In genomic region chr16:22356930-22357634, GRCh38 we compare ENCODE assay signal across 11 cellular contexts. TPM values are rescaled to one million over a fixed set of nuclear protein-coding genes. Genes with fewer than 3 reads are reported as not detected.
DNase-seq lines count a peak whose midpoint lies in the region; ATAC-seq lines count a peak whose summit lies in the region.
"Had no signal": no experiment of that assay in that cellular context is flagged by ENCODE, and none has a peak within 500 bp of the region (broad histone marks: within the 10 kb centered on the region; RNA-seq: fewer than 3 reads in every experiment).

No MANE protein-coding gene starts in this region.

- no peaks in the 10 kb centered on the region for H3K27me3 Mint-ChIP-seq in activated naive CD4-positive, alpha-beta T cell treated with anti-CD3 and anti-CD28 coated beads, Interleukin-2, amount 10 ng/mL, durations not matched to agents 7 days and 5 days
- H3K27me3 Mint-ChIP-seq in activated naive CD8-positive, alpha-beta T cell treated with anti-CD3 and anti-CD28 coated beads, Interleukin-2, amount 10 ng/mL, durations not matched to agents 7 days and 5 days = no peaks in the 10 kb centered on the region

- peaks cover 77% of the 10 kb centered on the region for H3K4me1 Mint-ChIP-seq in activated naive CD4-positive, alpha-beta T cell treated with anti-CD3 and anti-CD28 coated beads, Interleukin-2, amount 10 ng/mL, durations not matched to agents 7 days and 5 days
- peaks cover 46% of the 10 kb centered on the region for H3K4me1 Mint-ChIP-seq in activated naive CD8-positive, alpha-beta T cell treated with anti-CD3 and anti-CD28 coated beads, Interleukin-2, amount 10 ng/mL, durations not matched to agents 7 days and 5 days

- no peak overlapping the region for H3K4me3 Mint-ChIP-seq in activated naive CD4-positive, alpha-beta T cell treated with anti-CD3 and anti-CD28 coated beads, Interleukin-2, amount 10 ng/mL, durations not matched to agents 7 days and 5 days
- peak overlapping the region; percentile 62 for H3K4me3 Mint-ChIP-seq in activated naive CD8-positive, alpha-beta T cell treated with anti-CD3 and anti-CD28 coated beads, Interleukin-2, amount 10 ng/mL, durations not matched to agents 7 days and 5 days

- H3K4me1 ChIP-seq in thymus (ENCODE audit: control insufficient read depth, insufficient read depth, low read length) = peaks cover 11% of the 10 kb centered on the region

- no peaks in the 10 kb centered on the region for H3K36me3 ChIP-seq in thymus (ENCODE audit: control insufficient read depth, insufficient read depth)

- H3K27ac Mint-ChIP-seq in activated naive CD4-positive, alpha-beta T cell treated with anti-CD3 and anti-CD28 coated beads, Interleukin-2, amount 10 ng/mL, durations not matched to agents 7 days and 5 days = peak overlapping the region; percentile 98
- peak overlapping the region; percentile 93 for H3K27ac Mint-ChIP-seq in activated naive CD8-positive, alpha-beta T cell treated with anti-CD3 and anti-CD28 coated beads, Interleukin-2, amount 10 ng/mL, durations not matched to agents 7 days and 5 days

- peaks cover 49% of the 10 kb centered on the region for H3K36me3 Mint-ChIP-seq in activated naive CD4-positive, alpha-beta T cell treated with anti-CD3 and anti-CD28 coated beads, Interleukin-2, amount 10 ng/mL, durations not matched to agents 7 days and 5 days
- peaks cover 23% of the 10 kb centered on the region for H3K36me3 Mint-ChIP-seq in activated naive CD8-positive, alpha-beta T cell treated with anti-CD3 and anti-CD28 coated beads, Interleukin-2, amount 10 ng/mL, durations not matched to agents 7 days and 5 days

- H3K9me3 Mint-ChIP-seq in activated naive CD4-positive, alpha-beta T cell treated with anti-CD3 and anti-CD28 coated beads, Interleukin-2, amount 10 ng/mL, durations not matched to agents 7 days and 5 days = no peaks in the 10 kb centered on the region
- H3K9me3 Mint-ChIP-seq in activated naive CD8-positive, alpha-beta T cell treated with anti-CD3 and anti-CD28 coated beads, Interleukin-2, amount 10 ng/mL, durations not matched to agents 7 days and 5 days = no peaks in the 10 kb centered on the region

- peak; percentile 28 for DNase-seq in activated naive CD4-positive, alpha-beta T cell treated with anti-CD3 and anti-CD28 coated beads, Interleukin-2, amount 10 ng/mL, durations not matched to agents 7 days and 5 days
- no peak for DNase-seq in activated naive CD4-positive, alpha-beta T cell (lab: John Stamatoyannopoulos, UW)
- no peak for DNase-seq in activated naive CD8-positive, alpha-beta T cell treated with anti-CD3 and anti-CD28 coated beads, Interleukin-2, amount 10 ng/mL, durations not matched to agents 7 days and 5 days
- DNase-seq in activated effector memory CD4-positive, alpha-beta T cell treated with anti-CD3 and anti-CD28 coated beads, Interleukin-2, amount 50 U/mL, for 16 hours = no peak
- DNase-seq in AG08395 (ENCODE audit: low spot score) (no peak), head of caudate nucleus (no peak)
- DNase-seq: Karpas-422; PC-9; stimulated activated CD4-positive, alpha-beta T cell treated with anti-CD3 and anti-CD28 coated beads, Interleukin-2, amount 100 ng/mL, for 48 hours had no signal

- 99% methylated on average over 7 of the region's 7 CpGs for WGBS in thymus

- H3K4me3 ChIP-seq in thymus (ENCODE audit: low read length) = no peak overlapping the region
- H3K4me3 ChIP-seq: PC-9 had no signal

- H3K27me3 ChIP-seq in thymus (ENCODE audit: control insufficient read depth, insufficient read depth) = no peaks in the 10 kb centered on the region

- no peaks in the 10 kb centered on the region for H3K9me3 ChIP-seq in thymus (ENCODE audit: control insufficient read depth)

- peak overlapping the region; percentile 79 for H3K27ac ChIP-seq in thymus (ENCODE audit: low read depth)
- H3K27ac ChIP-seq: PC-9 had no signal

- POLR2A ChIA-PET in activated naive CD8-positive, alpha-beta T cell treated with anti-CD3 and anti-CD28 coated beads, Interleukin-2, amount 10 ng/mL, durations not matched to agents 7 days and 5 days (lab: Charles Lee) = interaction anchor here (0.7 to 8.4 kb wide), 4 partner anchors 14 to 166 kb away, joined by 3 to 108 read pairs (median 6); partner anchors contain the start of gene CDR2

- CTCF ChIA-PET in activated naive CD4-positive, alpha-beta T cell treated with anti-CD3 and anti-CD28 coated beads, Interleukin-2, amount 10 ng/mL, durations not matched to agents 7 days and 5 days (lab: Charles Lee) = interaction anchor here (2.0 kb wide), 1 partner anchor 26 kb away, joined by 4 read pairs; no protein-coding TSS in a partner anchor

- peak; percentile 19 for ATAC-seq in HG03139 (IDR thresholded peaks at IDR 0.05; ENCODE audit: unreplicated experiment)
- peak; percentile 28 for ATAC-seq in activated naive CD8-positive, alpha-beta T cell treated with anti-CD3 and anti-CD28 coated beads, Interleukin-2, amount 10 ng/mL, durations not matched to agents 7 days and 5 days (ENCODE audit: low read depth)

- intact Hi-C loops in head of caudate nucleus (cut with DNase I) = no loop called here

RNA-seq across cellular contexts. Expression of gene CDR2, which starts 17.3 kb away (rescaled TPM):
- total RNA-seq in activated naive CD8-positive, alpha-beta T cell treated with anti-CD3 and anti-CD28 coated beads, Interleukin-2, amount 10 ng/mL, durations not matched to agents 7 days and 5 days = 10 to 100 TPM; 42.2 to 48.6 TPM
- polyA plus RNA-seq in thymus = 27.3 TPM

RNA-seq across cellular contexts. Expression of gene POLR3E, which starts 59.9 kb away (rescaled TPM):
- 10 to 100 TPM; 53.2 to 56.9 TPM for total RNA-seq in activated naive CD8-positive, alpha-beta T cell treated with anti-CD3 and anti-CD28 coated beads, Interleukin-2, amount 10 ng/mL, durations not matched to agents 7 days and 5 days
- 27.4 TPM for polyA plus RNA-seq in thymus
